Comparison of ENCODE assay signal across 1 cellular context in the genomic region with DNA sequence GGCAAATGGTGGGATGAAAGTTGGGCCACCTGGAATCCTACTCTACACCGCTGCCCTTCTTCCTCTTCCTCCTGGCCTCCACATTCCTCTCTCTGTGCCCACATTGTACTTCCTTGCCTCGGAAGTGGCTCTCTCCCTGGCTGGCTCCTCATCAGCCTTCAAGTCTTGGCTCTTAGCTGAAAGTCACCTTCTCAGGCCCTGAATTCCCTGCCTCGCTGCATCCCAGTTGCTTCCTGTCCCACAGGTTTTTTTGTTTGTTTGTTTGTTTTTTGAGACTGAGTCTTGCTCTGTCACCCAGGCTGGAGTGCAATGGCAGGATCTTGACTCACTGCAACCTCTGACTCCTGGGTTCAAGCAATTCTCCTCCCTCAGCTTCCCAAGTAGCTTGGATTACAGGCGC.
TF ChIP-seq lines count a peak whose summit lies in the region.

No MANE protein-coding gene starts in this region.

TF ChIP-seq in GM23338, 12 proteins besides CTCF, POLR2A, EP300 and RAD21:
- TF ChIP-seq NANOG (IDR thresholded peaks at IDR 0.05; ENCODE audit: borderline replicate concordance) (no peak), JUNB (IDR thresholded peaks at IDR 0.05; ENCODE audit: unreplicated experiment) (no peak)
